ENCODE assay signal across 1 cellular context in the genomic region with DNA sequence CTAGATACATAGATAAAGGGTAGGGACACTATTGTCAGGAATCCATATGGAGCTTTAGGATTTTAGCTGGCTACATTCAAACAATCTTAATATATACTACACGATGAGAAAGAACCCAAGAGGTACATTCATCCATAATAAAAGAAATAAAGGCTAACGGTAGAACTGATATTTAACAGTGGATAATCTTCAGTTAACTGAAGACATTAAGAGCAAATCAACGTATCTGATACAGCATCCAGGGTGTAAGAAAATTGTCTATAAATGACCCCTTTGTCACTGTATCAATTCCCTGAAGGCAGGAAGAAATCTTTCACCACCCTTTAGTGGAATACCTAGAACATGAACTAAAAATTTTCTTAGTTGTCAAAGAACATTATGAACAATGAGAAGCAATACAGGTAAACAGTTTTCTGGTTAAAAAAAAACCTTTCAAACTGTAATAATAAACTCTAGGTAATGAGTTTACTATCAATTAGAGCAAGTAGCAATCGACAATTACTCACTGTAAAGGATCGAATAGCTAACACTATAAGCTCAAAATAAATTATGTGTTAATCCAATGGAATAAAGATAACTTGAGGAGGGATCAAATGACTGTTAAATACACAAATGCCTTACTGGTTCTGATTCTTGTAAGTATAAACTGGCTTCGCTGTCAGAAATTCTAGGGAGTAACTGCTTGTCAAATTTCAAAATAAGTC.
TF ChIP-seq lines count a peak whose summit lies in the region.

No MANE protein-coding gene starts in this region.

TF ChIP-seq in GM12878, 131 proteins besides CTCF, POLR2A, EP300 and RAD21:
- TF ChIP-seq TCF7 (IDR thresholded peaks at IDR 0.05; ENCODE audit: borderline replicate concordance): no peak
- 0 out of 2 replicates have a peak, but pooled peaks have one; percentile 33 for TF ChIP-seq CBFB (IDR thresholded peaks at IDR 0.05; ENCODE audit: low read depth)
- no peak for TF ChIP-seq RFX5 (IDR thresholded peaks at IDR 0.05; ENCODE audit: low read depth, low read length)
